ENCODE assay signal across 26 cellular contexts in genomic region chr5:110496276-110496675, GRCh38.
"Had no signal": no experiment of that assay in that cellular context is flagged by ENCODE, and none has a peak within 500 bp of the region (broad histone marks: within the 10 kb centered on the region; RNA-seq: fewer than 3 reads in every experiment).

No MANE protein-coding gene starts in this region.

- H3K4me1 ChIP-seq: colonic mucosa, esophagus squamous epithelium, heart left ventricle, prostate gland, right atrium auricular region, suprapubic skin, transverse colon had no signal

- FAIRE-seq: astrocyte, urothelium cell line had no signal

- H3K36me3 ChIP-seq: colonic mucosa, esophagus squamous epithelium, heart left ventricle, ovary, prostate gland, right atrium auricular region, suprapubic skin, transverse colon had no signal

- ATAC-seq: activated CD4-positive, alpha-beta T cell treated with anti-CD3 and anti-CD28 coated beads for 36 hours; activated naive CD4-positive, alpha-beta T cell treated with anti-CD3 and anti-CD28 coated beads, Interleukin-2, amount 50 U/mL, for 72 hours; activated T-helper 17 cell treated with anti-CD3 and anti-CD28 coated beads, Interleukin-2, amount 50 U/mL, for 72 hours; heart left ventricle; left cardiac atrium; natural killer cell; stimulated activated effector memory CD8-positive, alpha-beta T cell treated with anti-CD3 and anti-CD28 coated beads, Interleukin-12 subunit alpha, Interleukin-12 subunit beta, amount 100 ng/mL, for 72 hours; stimulated activated naive CD8-positive, alpha-beta T cell treated with anti-CD3 and anti-CD28 coated beads, Interleukin-15, amount 100 ng/mL, for 72 hours had no signal

- H3K27ac ChIP-seq: colonic mucosa, esophagus squamous epithelium, heart left ventricle, ovary, prostate gland, right atrium auricular region, suprapubic skin, transverse colon had no signal

- H3K4me3 ChIP-seq: colonic mucosa, esophagus squamous epithelium, heart left ventricle, ovary, prostate gland, right atrium auricular region, suprapubic skin, transverse colon had no signal

- DNase-seq: activated B cell treated with CpG ODN at 0.5 μM for 24 hours; activated CD4-positive, alpha-beta T cell treated with anti-CD3 and anti-CD28 coated beads for 36 hours; activated CD4-positive, alpha-beta T cell treated with anti-CD3 and anti-CD28 coated beads, Interleukin-2, amount 50 U/mL, for 4 hours; activated CD8-positive, alpha-beta memory T cell treated with anti-CD3 and anti-CD28 coated beads for 24 hours; activated CD8-positive, alpha-beta memory T cell treated with anti-CD3 and anti-CD28 coated beads, Interleukin-2, amount 50 U/mL, for 4 hours; activated T-cell treated with anti-CD3 and anti-CD28 coated beads, Interleukin-2, amount 50 U/mL, for 24 hours; colonic mucosa; esophagus squamous epithelium; heart left ventricle; islet precursor cell; left cardiac atrium; midbrain; natural killer cell; ovary; stimulated activated CD4-positive, alpha-beta T cell treated with anti-CD3 and anti-CD28 coated beads, Interleukin-2, amount 100 ng/mL, for 24 hours; stimulated activated naive CD8-positive, alpha-beta T cell treated with anti-CD3 and anti-CD28 coated beads, Interleukin-15, amount 100 ng/mL, for 72 hours; T1000; transverse colon had no signal

- H3K27me3 ChIP-seq: colonic mucosa, esophagus squamous epithelium, heart left ventricle, ovary, right atrium auricular region, suprapubic skin, transverse colon had no signal

- H3K9me3 ChIP-seq: colonic mucosa, esophagus squamous epithelium, ovary, prostate gland, right atrium auricular region, suprapubic skin, transverse colon had no signal
